9 cellular contexts compared by ENCODE assay signal in the genomic region with DNA sequence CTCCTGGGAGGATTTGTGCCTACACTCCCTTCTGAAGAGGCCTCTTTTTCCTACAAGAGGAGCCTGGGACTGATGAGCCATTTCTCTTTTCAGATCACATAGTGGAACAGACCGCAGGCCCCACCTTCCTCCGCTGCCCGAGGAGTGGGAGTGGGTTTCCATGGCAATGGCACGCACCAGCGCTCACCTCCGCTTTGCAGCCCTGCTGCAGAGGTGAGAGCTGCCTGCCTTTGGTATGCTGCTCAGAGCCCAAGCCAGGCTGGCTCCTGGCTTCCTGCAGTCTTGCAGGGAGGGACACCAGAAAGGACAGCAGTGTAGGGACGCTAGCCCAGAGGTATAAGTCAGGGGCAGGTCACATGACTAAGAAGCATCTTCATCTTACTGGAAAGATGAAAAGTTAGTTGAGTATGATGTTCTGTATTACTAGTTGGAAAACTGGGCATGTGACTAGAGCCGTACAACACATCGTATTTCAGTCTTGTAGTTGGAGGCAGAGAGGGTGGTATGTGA. TPM values are rescaled to one million over a fixed set of nuclear protein-coding genes. Genes with fewer than 3 reads are reported as not detected.
DNase-seq lines count a peak whose midpoint lies in the region; ATAC-seq and TF ChIP-seq lines count a peak whose summit lies in the region.
"Had no signal": no experiment of that assay in that cellular context is flagged by ENCODE, and none has a peak within 500 bp of the region (broad histone marks: within the 10 kb centered on the region; RNA-seq: fewer than 3 reads in every experiment).

No MANE protein-coding gene starts in this region.

- no peak overlapping the region for H3K4me3 ChIP-seq in neural progenitor cell
- H3K4me3 ChIP-seq: breast epithelium had no signal

- H2AFZ ChIP-seq in neural progenitor cell (replicated peaks) = no peak overlapping the region

- DNase-seq in SW480 (ENCODE audit: low spot score) (peak; percentile 93), neural progenitor cell (ENCODE audit: low spot score) (peak; percentile 79), SW 1271 (lab: John Stamatoyannopoulos, UW) (no peak), NOMO-1 (lab: John Stamatoyannopoulos, UW; ENCODE audit: unreplicated experiment in 2 of 2) (no peak)
- no peak for DNase-seq in activated CD4-positive, alpha-beta T cell treated with anti-CD3 and anti-CD28 coated beads, Interleukin-2, amount 10 ng/mL, durations not matched to agents 24 days and 14 days

- H3K36me3 Mint-ChIP-seq in neural progenitor cell = peaks cover 7% of the 10 kb centered on the region
- H3K36me3 Mint-ChIP-seq in activated CD4-positive, alpha-beta T cell treated with anti-CD3 and anti-CD28 coated beads, Interleukin-2, amount 10 ng/mL, durations not matched to agents 24 days and 14 days (ENCODE audit: low read depth) = peaks cover 10% of the 10 kb centered on the region

- ATAC-seq in GM19455 (IDR thresholded peaks at IDR 0.05; ENCODE audit: unreplicated experiment) = peak; percentile 83
- ATAC-seq in HG03432 (IDR thresholded peaks at IDR 0.05; ENCODE audit: unreplicated experiment) = peak; percentile 87

- H3K4me1 ChIP-seq in neural progenitor cell = peaks cover 12% of the 10 kb centered on the region
- H3K4me1 ChIP-seq: breast epithelium had no signal

- no peak overlapping the region for H3K9ac ChIP-seq in neural progenitor cell

- H3K27ac Mint-ChIP-seq in neural progenitor cell = peak overlapping the region; percentile 52
- no peak overlapping the region for H3K27ac Mint-ChIP-seq in activated CD4-positive, alpha-beta T cell treated with anti-CD3 and anti-CD28 coated beads, Interleukin-2, amount 10 ng/mL, durations not matched to agents 24 days and 14 days

- H3K4me1 Mint-ChIP-seq in neural progenitor cell = peaks cover 28% of the 10 kb centered on the region
- peaks cover 19% of the 10 kb centered on the region for H3K4me1 Mint-ChIP-seq in activated CD4-positive, alpha-beta T cell treated with anti-CD3 and anti-CD28 coated beads, Interleukin-2, amount 10 ng/mL, durations not matched to agents 24 days and 14 days

- TF ChIP-seq POLR2A in GM10847 (IDR thresholded peaks at IDR 0.05; ENCODE audit: extremely low read depth, insufficient read length) = peak; percentile 17

- peaks cover 2% of the 10 kb centered on the region for H3K36me3 ChIP-seq in neural progenitor cell
- H3K36me3 ChIP-seq: breast epithelium had no signal

- H3K27me3 Mint-ChIP-seq in neural progenitor cell (ENCODE audit: insufficient read depth, low read depth) = peaks cover 2% of the 10 kb centered on the region
- H3K27me3 Mint-ChIP-seq in activated CD4-positive, alpha-beta T cell treated with anti-CD3 and anti-CD28 coated beads, Interleukin-2, amount 10 ng/mL, durations not matched to agents 24 days and 14 days = no peaks in the 10 kb centered on the region

- no peaks in the 10 kb centered on the region for H3K9me3 ChIP-seq in neural progenitor cell (ENCODE audit: low read depth)
- H3K9me3 ChIP-seq: breast epithelium had no signal

- peak overlapping the region; percentile 55 for H3K4me2 ChIP-seq in neural progenitor cell

- H3K27me3 ChIP-seq in neural progenitor cell = no peaks in the 10 kb centered on the region
- H3K27me3 ChIP-seq: breast epithelium had no signal

- peak overlapping the region; percentile 0 for H3K4me3 Mint-ChIP-seq in neural progenitor cell
- H3K4me3 Mint-ChIP-seq in activated CD4-positive, alpha-beta T cell treated with anti-CD3 and anti-CD28 coated beads, Interleukin-2, amount 10 ng/mL, durations not matched to agents 24 days and 14 days = no peak overlapping the region

- no peaks in the 10 kb centered on the region for H3K79me2 ChIP-seq in neural progenitor cell (ENCODE audit: low read depth)

- H4K20me1 ChIP-seq in neural progenitor cell (ENCODE audit: low read depth) = no peaks in the 10 kb centered on the region

- no peak for TF ChIP-seq CTCF in neural progenitor cell (IDR thresholded peaks at IDR 0.05)

- H3F3A ChIP-seq in neural progenitor cell (ENCODE audit: low read depth) = peaks cover 23% of the 10 kb centered on the region

- intact Hi-C loops in activated CD4-positive, alpha-beta T cell treated with anti-CD3 and anti-CD28 coated beads, Interleukin-2, amount 10 ng/mL, durations not matched to agents 24 days and 14 days (cut with micrococcal nuclease) = loop anchor here (10.0 kb wide), 2 partner anchors 221 to 1111 kb away; a partner anchor contains a TSS

- no peaks in the 10 kb centered on the region for H3K9me3 Mint-ChIP-seq in neural progenitor cell
- no peaks in the 10 kb centered on the region for H3K9me3 Mint-ChIP-seq in activated CD4-positive, alpha-beta T cell treated with anti-CD3 and anti-CD28 coated beads, Interleukin-2, amount 10 ng/mL, durations not matched to agents 24 days and 14 days

- H3K27ac ChIP-seq in neural progenitor cell = no peak overlapping the region
- H3K27ac ChIP-seq: breast epithelium had no signal

RNA-seq across cellular contexts. Expression of a gene that starts 12.4 kb away (rescaled TPM):
- total RNA-seq in neural progenitor cell (ENCODE audit: low replicate concordance) = 425 and 435 TPM in 2 replicates
- 88.9 and 94.3 TPM in 2 replicates for total RNA-seq in activated CD4-positive, alpha-beta T cell treated with anti-CD3 and anti-CD28 coated beads, Interleukin-2, amount 10 ng/mL, durations not matched to agents 24 days and 14 days

RNA-seq across cellular contexts. Expression of a gene that starts 15.2 kb away (rescaled TPM):
- total RNA-seq in neural progenitor cell (ENCODE audit: low replicate concordance) = 41.2 and 48.5 TPM in 2 replicates
- 38.4 and 39.8 TPM in 2 replicates for total RNA-seq in activated CD4-positive, alpha-beta T cell treated with anti-CD3 and anti-CD28 coated beads, Interleukin-2, amount 10 ng/mL, durations not matched to agents 24 days and 14 days

RNA-seq across cellular contexts. Expression of a gene that starts 34.2 kb away (rescaled TPM):
- 15.8 and 25.3 TPM in 2 replicates for total RNA-seq in neural progenitor cell (ENCODE audit: low replicate concordance)
- total RNA-seq in activated CD4-positive, alpha-beta T cell treated with anti-CD3 and anti-CD28 coated beads, Interleukin-2, amount 10 ng/mL, durations not matched to agents 24 days and 14 days = 1.4 and 1.5 TPM in 2 replicates

Comparison
In these comparisons a context has a peak if more than half of its experiments do, and no peak if none do; other contexts are left out.
1. DNase-seq: peak in SW480 (single experiment) and neural progenitor cell (single experiment); none in SW 1271 (0 of 2), activated CD4-positive, alpha-beta T cell treated with anti-CD3 and anti-CD28 coated beads, Interleukin-2, amount 10 ng/mL, durations not matched to agents 24 days and 14 days (single experiment) and NOMO-1 (0 of 2).